In genomic region chr9:128998462-128998861, GRCh38 we compare ENCODE assay signal across 19 cellular contexts. TPM values are rescaled to one million over a fixed set of nuclear protein-coding genes. Genes with fewer than 3 reads are reported as not detected.
DNase-seq lines count a peak whose midpoint lies in the region; ATAC-seq and TF ChIP-seq lines count a peak whose summit lies in the region.
"Had no signal": no experiment of that assay in that cellular context is flagged by ENCODE, and none has a peak within 500 bp of the region (broad histone marks: within the 10 kb centered on the region; RNA-seq: fewer than 3 reads in every experiment).

No MANE protein-coding gene starts in this region.

- H3K27me3 ChIP-seq in mammary epithelial cell (ENCODE audit: insufficient read depth, low read length) (no peaks in the 10 kb centered on the region), neuronal stem cell (ENCODE audit: control insufficient read depth in 3 of 3, insufficient read depth in 3 of 3, low read depth in 1 of 3, low read length in 3 of 3) (no peaks in the 10 kb centered on the region)
- H3K27me3 ChIP-seq: BLaER1 treated with 17β-estradiol and CSF1 and Interleukin-3, amounts not matched to agents 10 nM and 100 nM had no signal

- H3K9ac ChIP-seq in mammary epithelial cell (ENCODE audit: insufficient read depth, low read length): no peak overlapping the region
- peak overlapping the region; percentile 50 for H3K9ac ChIP-seq in neuronal stem cell (ENCODE audit: low read depth, low read length, poor library complexity)

- H3K4me1 ChIP-seq in mammary epithelial cell (ENCODE audit: insufficient read depth, low read length): peaks cover 17% of the 10 kb centered on the region
- no peaks in the 10 kb centered on the region for H3K4me1 ChIP-seq in neuronal stem cell (ENCODE audit: control insufficient read depth in 2 of 2, insufficient read depth in 1 of 2, low read depth in 1 of 2, low read length in 2 of 2)

- H3K27ac ChIP-seq in mammary epithelial cell (ENCODE audit: insufficient read depth, low read depth, low read length) (peak overlapping the region; percentile 4), angular gyrus (ENCODE audit: low read depth, low read length) (peak overlapping the region; percentile 5), epithelial cell of prostate (peak overlapping the region; percentile 11), neuronal stem cell (replicated peaks; ENCODE audit: low read length) (no peak overlapping the region)
- H3K27ac ChIP-seq: BLaER1 treated with 17β-estradiol and CSF1 and Interleukin-3, amounts not matched to agents 10 nM and 100 nM; HL-60 had no signal

- TF ChIP-seq CTCF in mammary epithelial cell (conservative IDR thresholded peaks at IDR 0.05 in 1 of 2, IDR thresholded peaks at IDR 0.05 in 1 of 2; ENCODE audit: extremely low read depth in 1 of 2, insufficient read depth in 1 of 2, low read depth in 1 of 2, low read length in 2 of 2) (no peak), MCF 10A (IDR thresholded peaks at IDR 0.05; ENCODE audit: unreplicated experiment) (no peak)

- CTCF ChIA-PET in mammary epithelial cell (lab: Charles Lee; ENCODE audit: low non-redundant PET) (interaction anchor here (0.8 kb wide), 1 partner anchor 234 kb away, joined by 5 read pairs; no protein-coding TSS in a partner anchor), MCF 10A (lab: Yijun Ruan, JAX) (interaction anchor here (4.1 kb wide), 1 partner anchor 8 kb away, joined by 22 read pairs; no protein-coding TSS in a partner anchor)

- H3K27ac Mint-ChIP-seq in MCF 10A (ENCODE audit: low read depth, unreplicated experiment): no peak overlapping the region
- H3K27ac Mint-ChIP-seq in activated T-helper 17 cell treated with anti-CD3 and anti-CD28 coated beads, Interleukin-2, amount 50 U/mL, for 72 hours: no peak overlapping the region
- H3K27ac Mint-ChIP-seq: B cell; CD8-positive, alpha-beta T cell; GM23338 had no signal

- peak; percentile 30 for DNase-seq in mammary epithelial cell
- DNase-seq in MCF 10A (ENCODE audit: unreplicated experiment): no peak
- no peak for DNase-seq in epithelial cell of prostate (ENCODE audit: low read depth, low spot score)
- no peak for DNase-seq in neuronal stem cell (ENCODE audit: low spot score)
- DNase-seq in stimulated activated naive CD4-positive, alpha-beta T cell (lab: John Stamatoyannopoulos, UW): no peak
- DNase-seq: CD8-positive, alpha-beta T cell; DMS 273 treated with DMSO at 0.1 percent for 48 hours; DMS53; DND-41; EL; HCEC 1CT had no signal

- H2AK5ac ChIP-seq in neuronal stem cell (ENCODE audit: low read depth, low read length): no peak overlapping the region

- no peak overlapping the region for H2BK12ac ChIP-seq in neuronal stem cell (ENCODE audit: low read length)

- no peak overlapping the region for H4K8ac ChIP-seq in neuronal stem cell (ENCODE audit: low read depth, low read length)

- H3K4me3 ChIP-seq in mammary epithelial cell (replicated peaks in 1 of 3; ENCODE audit: insufficient read depth in 1 of 3, low read depth in 2 of 3, low read length in 3 of 3) (no peak overlapping the region), neuronal stem cell (ENCODE audit: low read length in 2 of 2) (no peak overlapping the region)
- H3K4me3 ChIP-seq: BLaER1 treated with 17β-estradiol and CSF1 and Interleukin-3, amounts not matched to agents 10 nM and 100 nM; GM12878; GM23338 had no signal

- intact Hi-C loops in mammary epithelial cell (cut with micrococcal nuclease): no loop called here
- intact Hi-C loops in MCF 10A (cut with micrococcal nuclease): no loop called here

- ATAC-seq in activated T-helper 17 cell treated with anti-CD3 and anti-CD28 coated beads, Interleukin-2, amount 50 U/mL, for 72 hours (replicated peaks): no peak
- no peak for ATAC-seq in HG03520 (IDR thresholded peaks at IDR 0.05; ENCODE audit: unreplicated experiment)
- ATAC-seq: CD8-positive, alpha-beta T cell; GM12878; GM23338 had no signal

- H3K9me3 ChIP-seq in mammary epithelial cell (replicated peaks; ENCODE audit: insufficient read depth, low read length) (no peaks in the 10 kb centered on the region), neuronal stem cell (replicated peaks in 1 of 2; ENCODE audit: control insufficient read depth in 2 of 2, insufficient read depth in 1 of 2, low read depth in 1 of 2, low read length in 2 of 2) (peaks cover 0 to 2% of the 10 kb centered on the region in 2 donors)
- H3K9me3 ChIP-seq: BLaER1 treated with 17β-estradiol and CSF1 and Interleukin-3, amounts not matched to agents 10 nM and 100 nM had no signal

- no peak overlapping the region for H2BK15ac ChIP-seq in neuronal stem cell (ENCODE audit: low read length)

- no peak overlapping the region for H4K91ac ChIP-seq in neuronal stem cell (ENCODE audit: low read depth, low read length, poor library complexity)

- no peak overlapping the region for H2AFZ ChIP-seq in mammary epithelial cell (ENCODE audit: low read depth, low read length)
- no peak overlapping the region for H2AFZ ChIP-seq in neuronal stem cell (ENCODE audit: low read length)
- H2AFZ ChIP-seq: GM23338 had no signal

- H4K20me1 ChIP-seq in mammary epithelial cell (ENCODE audit: insufficient read depth, low read length): no peaks in the 10 kb centered on the region

- dilution Hi-C loops in mammary epithelial cell (cut with HindIII; ENCODE audit: low sequenced_read_pairs): no loop called here

- H3K18ac ChIP-seq in neuronal stem cell (ENCODE audit: low read length): no peak overlapping the region

- H3K14ac ChIP-seq in neuronal stem cell (ENCODE audit: low read length): no peak overlapping the region

- H2BK5ac ChIP-seq in neuronal stem cell (ENCODE audit: low read length): no peak overlapping the region

- peaks cover 3% of the 10 kb centered on the region for H3K79me2 ChIP-seq in mammary epithelial cell (ENCODE audit: insufficient read depth, low read length)

- H2BK120ac ChIP-seq in neuronal stem cell (ENCODE audit: low read depth, low read length): no peak overlapping the region

- H3K27me3 Mint-ChIP-seq in MCF 10A (ENCODE audit: insufficient read depth, unreplicated experiment): no peaks in the 10 kb centered on the region
- no peaks in the 10 kb centered on the region for H3K27me3 Mint-ChIP-seq in activated T-helper 17 cell treated with anti-CD3 and anti-CD28 coated beads, Interleukin-2, amount 50 U/mL, for 72 hours
- H3K27me3 Mint-ChIP-seq: B cell had no signal

- BruUV-seq in mammary epithelial cell (replicated peaks; lab: Mats Ljungman, UMichigan) (no TSS peak), MCF 10A (replicated peaks; lab: Mats Ljungman, UMichigan) (no TSS peak)

- H3K23ac ChIP-seq in neuronal stem cell (ENCODE audit: low read depth, low read length, poor library complexity): no peak overlapping the region

- no peaks in the 10 kb centered on the region for H3K4me1 Mint-ChIP-seq in MCF 10A (ENCODE audit: insufficient read depth, unreplicated experiment)
- no peaks in the 10 kb centered on the region for H3K4me1 Mint-ChIP-seq in activated T-helper 17 cell treated with anti-CD3 and anti-CD28 coated beads, Interleukin-2, amount 50 U/mL, for 72 hours
- H3K4me1 Mint-ChIP-seq: B cell, GM23338 had no signal

- H3K4ac ChIP-seq in neuronal stem cell (ENCODE audit: low read length): no peak overlapping the region

- H3K36me3 ChIP-seq in mammary epithelial cell (ENCODE audit: insufficient read depth, low read length) (peaks cover 65% of the 10 kb centered on the region), neuronal stem cell (replicated peaks in 1 of 2; ENCODE audit: control insufficient read depth in 2 of 2, insufficient read depth in 2 of 2, low read length in 2 of 2) (peaks cover 77 to 96% of the 10 kb centered on the region in 2 donors)

- in situ Hi-C loops in mammary epithelial cell (cut with MboI; ENCODE audit: low sequenced_read_pairs in 2 of 2): no loop called here

- peaks cover 90% of the 10 kb centered on the region for H3K36me3 Mint-ChIP-seq in MCF 10A (ENCODE audit: insufficient read depth, unreplicated experiment)
- peaks cover 100% of the 10 kb centered on the region for H3K36me3 Mint-ChIP-seq in activated T-helper 17 cell treated with anti-CD3 and anti-CD28 coated beads, Interleukin-2, amount 50 U/mL, for 72 hours (ENCODE audit: low read depth)

- H3K9me3 Mint-ChIP-seq in MCF 10A (ENCODE audit: unreplicated experiment): no peaks in the 10 kb centered on the region
- H3K9me3 Mint-ChIP-seq in activated T-helper 17 cell treated with anti-CD3 and anti-CD28 coated beads, Interleukin-2, amount 50 U/mL, for 72 hours: no peaks in the 10 kb centered on the region
- H3K9me3 Mint-ChIP-seq: CD8-positive, alpha-beta T cell; GM23338 had no signal

- 12% methylated on average over 6 of the region's 6 CpGs for WGBS in mammary epithelial cell (ENCODE audit: low coverage, missing lambda C conversion rate)
- WGBS in neuronal stem cell (ENCODE audit: extremely low coverage in 2 of 2, insufficient read length in 2 of 2, insufficient replicate concordance in 1 of 2), 2 donors: no CpG with 5 or more reads among the region's 6 CpGs

- no peak overlapping the region for H3K4me2 ChIP-seq in mammary epithelial cell (ENCODE audit: insufficient read depth, low read depth, low read length)
- no peak overlapping the region for H3K4me2 ChIP-seq in neuronal stem cell (ENCODE audit: insufficient read depth, low read length, poor library complexity, severe bottlenecking)
- H3K4me2 ChIP-seq: BLaER1 treated with 17β-estradiol and CSF1 and Interleukin-3, amounts not matched to agents 10 nM and 100 nM; GM23338 had no signal

- POLR2A ChIA-PET in MCF 10A (lab: Yijun Ruan, JAX): no interaction called here

- no peaks in the 10 kb centered on the region for H3K79me1 ChIP-seq in neuronal stem cell (ENCODE audit: low read depth, low read length)

- no peak overlapping the region for H3K4me3 Mint-ChIP-seq in MCF 10A (ENCODE audit: unreplicated experiment)
- no peak overlapping the region for H3K4me3 Mint-ChIP-seq in activated T-helper 17 cell treated with anti-CD3 and anti-CD28 coated beads, Interleukin-2, amount 50 U/mL, for 72 hours
- H3K4me3 Mint-ChIP-seq: B cell; CD8-positive, alpha-beta T cell; GM23338 had no signal

RNA-seq across cellular contexts. Expression of gene SH3GLB2, which starts 29.7 kb away (rescaled TPM):
- total RNA-seq in mammary epithelial cell (10 to 100 TPM; 48.0 to 54.5 TPM), MCF 10A (2022) (51.7 and 58.3 TPM in 2 replicates)
- 43.3 TPM for polyA plus RNA-seq in mammary epithelial cell
- 31.9 TPM for polyA minus RNA-seq in mammary epithelial cell
- 36.6 TPM for polyA plus RNA-seq in neuronal stem cell (2013, experiment 1 of 2)
- 33.2 TPM for polyA plus RNA-seq in neuronal stem cell (2013, experiment 2 of 2)
- 10 to 100 TPM; 57.7 to 76.0 TPM for total RNA-seq in activated T-helper 17 cell treated with anti-CD3 and anti-CD28 coated beads, Interleukin-2, amount 50 U/mL, for 72 hours

RNA-seq across cellular contexts. Expression of gene MIGA2, which starts 38.0 kb away (rescaled TPM):
- 10 to 100 TPM; 16.3 to 24.7 TPM for total RNA-seq in mammary epithelial cell
- polyA plus RNA-seq in mammary epithelial cell: 14.3 TPM
- polyA minus RNA-seq in mammary epithelial cell: 3.3 TPM
- 28.6 and 28.7 TPM in 2 replicates for total RNA-seq in MCF 10A (2022)
- polyA plus RNA-seq in neuronal stem cell (2013, experiment 1 of 2): 12.8 TPM
- polyA plus RNA-seq in neuronal stem cell (2013, experiment 2 of 2): 13.2 TPM
- 10 to 100 TPM; 23.8 to 35.0 TPM for total RNA-seq in activated T-helper 17 cell treated with anti-CD3 and anti-CD28 coated beads, Interleukin-2, amount 50 U/mL, for 72 hours

RNA-seq across cellular contexts. Expression of gene NUP188, which starts 51.0 kb away (rescaled TPM):
- total RNA-seq in mammary epithelial cell: 10 to 100 TPM; 51.0 to 62.2 TPM
- 67.7 TPM for polyA plus RNA-seq in mammary epithelial cell
- 257 TPM for polyA minus RNA-seq in mammary epithelial cell
- total RNA-seq in MCF 10A (2022): 47.3 and 54.9 TPM in 2 replicates
- polyA plus RNA-seq in neuronal stem cell (2013, experiment 1 of 2): 25.1 TPM
- 24.6 TPM for polyA plus RNA-seq in neuronal stem cell (2013, experiment 2 of 2)
- total RNA-seq in activated T-helper 17 cell treated with anti-CD3 and anti-CD28 coated beads, Interleukin-2, amount 50 U/mL, for 72 hours: 100 to 1,000 TPM; 110 to 115 TPM

RNA-seq across cellular contexts. Expression of gene DOLK, which starts 51.1 kb away (rescaled TPM):
- total RNA-seq in mammary epithelial cell (10 to 100 TPM; 22.0 TPM), MCF 10A (2022) (12.0 and 16.9 TPM in 2 replicates)
- polyA plus RNA-seq in mammary epithelial cell: 41.3 TPM
- polyA minus RNA-seq in mammary epithelial cell: 33.3 TPM
- 10.1 TPM for polyA plus RNA-seq in neuronal stem cell (2013, experiment 1 of 2)
- 9.7 TPM for polyA plus RNA-seq in neuronal stem cell (2013, experiment 2 of 2)
- total RNA-seq in activated T-helper 17 cell treated with anti-CD3 and anti-CD28 coated beads, Interleukin-2, amount 50 U/mL, for 72 hours: 1 to 10 TPM; 5.3 to 8.5 TPM
